1 cellular context compared by ENCODE assay signal in the genomic region with DNA sequence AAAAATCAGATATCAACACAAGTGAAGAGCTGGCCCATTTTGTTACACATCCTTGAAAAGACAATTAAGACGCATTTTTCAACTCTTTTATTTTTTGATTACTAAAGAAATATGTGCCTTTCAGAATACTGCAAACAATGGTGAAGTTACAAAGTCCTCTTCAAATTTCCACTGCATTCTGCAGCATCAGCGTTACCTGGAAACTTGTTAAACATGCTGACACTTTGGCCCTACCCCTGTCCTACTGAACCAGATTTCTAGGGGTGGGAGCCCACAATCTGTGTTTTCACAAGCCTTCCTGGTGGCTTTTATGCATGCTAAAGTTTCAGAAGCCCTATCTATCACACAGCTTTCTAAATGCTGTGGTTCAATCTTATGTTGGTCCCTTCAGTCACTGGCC.
TF ChIP-seq lines count a peak whose summit lies in the region.

No MANE protein-coding gene starts in this region.

TF ChIP-seq in HepG2, 621 proteins besides CTCF, POLR2A, EP300 and RAD21 (continues in another document):
- TF ChIP-seq, protein P1, sequence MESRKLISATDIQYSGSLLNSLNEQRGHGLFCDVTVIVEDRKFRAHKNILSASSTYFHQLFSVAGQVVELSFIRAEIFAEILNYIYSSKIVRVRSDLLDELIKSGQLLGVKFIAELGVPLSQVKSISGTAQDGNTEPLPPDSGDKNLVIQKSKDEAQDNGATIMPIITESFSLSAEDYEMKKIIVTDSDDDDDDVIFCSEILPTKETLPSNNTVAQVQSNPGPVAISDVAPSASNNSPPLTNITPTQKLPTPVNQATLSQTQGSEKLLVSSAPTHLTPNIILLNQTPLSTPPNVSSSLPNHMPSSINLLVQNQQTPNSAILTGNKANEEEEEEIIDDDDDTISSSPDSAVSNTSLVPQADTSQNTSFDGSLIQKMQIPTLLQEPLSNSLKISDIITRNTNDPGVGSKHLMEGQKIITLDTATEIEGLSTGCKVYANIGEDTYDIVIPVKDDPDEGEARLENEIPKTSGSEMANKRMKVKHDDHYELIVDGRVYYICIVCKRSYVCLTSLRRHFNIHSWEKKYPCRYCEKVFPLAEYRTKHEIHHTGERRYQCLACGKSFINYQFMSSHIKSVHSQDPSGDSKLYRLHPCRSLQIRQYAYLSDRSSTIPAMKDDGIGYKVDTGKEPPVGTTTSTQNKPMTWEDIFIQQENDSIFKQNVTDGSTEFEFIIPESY (CRISPR knock-in tag; IDR thresholded peaks at IDR 0.05) = no peak
- peak; percentile 56; the same call in 1 of the 2 replicates for TF ChIP-seq MAFG (CRISPR knock-in tag; IDR thresholded peaks at IDR 0.05)
- TF ChIP-seq ZNF451 (CRISPR knock-in tag; IDR thresholded peaks at IDR 0.05) = no peak
- no peak for TF ChIP-seq SOX6 (IDR thresholded peaks at IDR 0.05)
- TF ChIP-seq SOX6 (CRISPR knock-in tag; IDR thresholded peaks at IDR 0.05) = peak; percentile 53
- TF ChIP-seq ZNF329 (CRISPR knock-in tag; IDR thresholded peaks at IDR 0.05; ENCODE audit: low read depth) = no peak
- peak; percentile 64; the same call in 1 of the 2 replicates for TF ChIP-seq RXRB (CRISPR knock-in tag; IDR thresholded peaks at IDR 0.05; ENCODE audit: borderline replicate concordance)
- no peak for TF ChIP-seq REXO4 (CRISPR knock-in tag; IDR thresholded peaks at IDR 0.05; ENCODE audit: borderline replicate concordance)
- TF ChIP-seq FOXA3 (CRISPR knock-in tag; IDR thresholded peaks at IDR 0.05) = no peak
- TF ChIP-seq MED8 (CRISPR knock-in tag; IDR thresholded peaks at IDR 0.05; ENCODE audit: insufficient replicate concordance) = no peak
- TF ChIP-seq MAFF (IDR thresholded peaks at IDR 0.05; ENCODE audit: low read depth, low read length) = peak; percentile 96
- no peak for TF ChIP-seq ELF1 (CRISPR knock-in tag; IDR thresholded peaks at IDR 0.05)
- TF ChIP-seq GFI1 (CRISPR knock-in tag; IDR thresholded peaks at IDR 0.05; ENCODE audit: borderline replicate concordance) = 0 out of 2 replicates have a peak, but pooled peaks have one; percentile 46
- no peak for TF ChIP-seq IKZF1 (IDR thresholded peaks at IDR 0.05)
- peak; percentile 26 for TF ChIP-seq TBL1XR1 (IDR thresholded peaks at IDR 0.05; ENCODE audit: borderline replicate concordance, low read length, partially characterized antibody)
- TF ChIP-seq NR2C2 (CRISPR knock-in tag; IDR thresholded peaks at IDR 0.05; ENCODE audit: borderline replicate concordance) = no peak
- no peak for TF ChIP-seq ASH2L (IDR thresholded peaks at IDR 0.05; ENCODE audit: insufficient read length, low read depth, low read length)
- no peak for TF ChIP-seq ZNF775 (CRISPR knock-in tag; IDR thresholded peaks at IDR 0.05; ENCODE audit: borderline replicate concordance)
- no peak for TF ChIP-seq SOX13 (IDR thresholded peaks at IDR 0.05)
- TF ChIP-seq SOX13 (CRISPR knock-in tag; conservative IDR thresholded peaks at IDR 0.05 in 1 of 2, IDR thresholded peaks at IDR 0.05 in 1 of 2) = peak in 1 of 2 experiments; percentile 75; a peak in 2 of 4 replicates
- peak; percentile 56; the same call in 1 of the 2 replicates for TF ChIP-seq PPARG (CRISPR knock-in tag; conservative IDR thresholded peaks at IDR 0.05)
- peak; percentile 44 for TF ChIP-seq SAP130 (CRISPR knock-in tag; IDR thresholded peaks at IDR 0.05; ENCODE audit: low read depth)
- TF ChIP-seq, protein P2, sequence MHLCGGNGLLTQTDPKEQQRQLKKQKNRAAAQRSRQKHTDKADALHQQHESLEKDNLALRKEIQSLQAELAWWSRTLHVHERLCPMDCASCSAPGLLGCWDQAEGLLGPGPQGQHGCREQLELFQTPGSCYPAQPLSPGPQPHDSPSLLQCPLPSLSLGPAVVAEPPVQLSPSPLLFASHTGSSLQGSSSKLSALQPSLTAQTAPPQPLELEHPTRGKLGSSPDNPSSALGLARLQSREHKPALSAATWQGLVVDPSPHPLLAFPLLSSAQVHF (CRISPR knock-in tag; IDR thresholded peaks at IDR 0.05) = no peak
- TF ChIP-seq ZNF335 (CRISPR knock-in tag; IDR thresholded peaks at IDR 0.05) = no peak
- no peak for TF ChIP-seq ESRRA (CRISPR knock-in tag; IDR thresholded peaks at IDR 0.05; ENCODE audit: low read depth)
- no peak for TF ChIP-seq SMAD9 (CRISPR knock-in tag; IDR thresholded peaks at IDR 0.05)
- TF ChIP-seq, protein P3, sequence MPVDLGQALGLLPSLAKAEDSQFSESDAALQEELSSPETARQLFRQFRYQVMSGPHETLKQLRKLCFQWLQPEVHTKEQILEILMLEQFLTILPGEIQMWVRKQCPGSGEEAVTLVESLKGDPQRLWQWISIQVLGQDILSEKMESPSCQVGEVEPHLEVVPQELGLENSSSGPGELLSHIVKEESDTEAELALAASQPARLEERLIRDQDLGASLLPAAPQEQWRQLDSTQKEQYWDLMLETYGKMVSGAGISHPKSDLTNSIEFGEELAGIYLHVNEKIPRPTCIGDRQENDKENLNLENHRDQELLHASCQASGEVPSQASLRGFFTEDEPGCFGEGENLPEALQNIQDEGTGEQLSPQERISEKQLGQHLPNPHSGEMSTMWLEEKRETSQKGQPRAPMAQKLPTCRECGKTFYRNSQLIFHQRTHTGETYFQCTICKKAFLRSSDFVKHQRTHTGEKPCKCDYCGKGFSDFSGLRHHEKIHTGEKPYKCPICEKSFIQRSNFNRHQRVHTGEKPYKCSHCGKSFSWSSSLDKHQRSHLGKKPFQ (CRISPR knock-in tag; IDR thresholded peaks at IDR 0.05; ENCODE audit: insufficient replicate concordance) = no peak
- TF ChIP-seq, protein P4, sequence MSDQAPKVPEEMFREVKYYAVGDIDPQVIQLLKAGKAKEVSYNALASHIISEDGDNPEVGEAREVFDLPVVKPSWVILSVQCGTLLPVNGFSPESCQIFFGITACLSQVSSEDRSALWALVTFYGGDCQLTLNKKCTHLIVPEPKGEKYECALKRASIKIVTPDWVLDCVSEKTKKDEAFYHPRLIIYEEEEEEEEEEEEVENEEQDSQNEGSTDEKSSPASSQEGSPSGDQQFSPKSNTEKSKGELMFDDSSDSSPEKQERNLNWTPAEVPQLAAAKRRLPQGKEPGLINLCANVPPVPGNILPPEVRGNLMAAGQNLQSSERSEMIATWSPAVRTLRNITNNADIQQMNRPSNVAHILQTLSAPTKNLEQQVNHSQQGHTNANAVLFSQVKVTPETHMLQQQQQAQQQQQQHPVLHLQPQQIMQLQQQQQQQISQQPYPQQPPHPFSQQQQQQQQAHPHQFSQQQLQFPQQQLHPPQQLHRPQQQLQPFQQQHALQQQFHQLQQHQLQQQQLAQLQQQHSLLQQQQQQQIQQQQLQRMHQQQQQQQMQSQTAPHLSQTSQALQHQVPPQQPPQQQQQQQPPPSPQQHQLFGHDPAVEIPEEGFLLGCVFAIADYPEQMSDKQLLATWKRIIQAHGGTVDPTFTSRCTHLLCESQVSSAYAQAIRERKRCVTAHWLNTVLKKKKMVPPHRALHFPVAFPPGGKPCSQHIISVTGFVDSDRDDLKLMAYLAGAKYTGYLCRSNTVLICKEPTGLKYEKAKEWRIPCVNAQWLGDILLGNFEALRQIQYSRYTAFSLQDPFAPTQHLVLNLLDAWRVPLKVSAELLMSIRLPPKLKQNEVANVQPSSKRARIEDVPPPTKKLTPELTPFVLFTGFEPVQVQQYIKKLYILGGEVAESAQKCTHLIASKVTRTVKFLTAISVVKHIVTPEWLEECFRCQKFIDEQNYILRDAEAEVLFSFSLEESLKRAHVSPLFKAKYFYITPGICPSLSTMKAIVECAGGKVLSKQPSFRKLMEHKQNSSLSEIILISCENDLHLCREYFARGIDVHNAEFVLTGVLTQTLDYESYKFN (CRISPR knock-in tag; conservative IDR thresholded peaks at IDR 0.05) = peak; percentile 69
- TF ChIP-seq ISX (CRISPR knock-in tag; conservative IDR thresholded peaks at IDR 0.05) = no peak
- TF ChIP-seq, protein P5, sequence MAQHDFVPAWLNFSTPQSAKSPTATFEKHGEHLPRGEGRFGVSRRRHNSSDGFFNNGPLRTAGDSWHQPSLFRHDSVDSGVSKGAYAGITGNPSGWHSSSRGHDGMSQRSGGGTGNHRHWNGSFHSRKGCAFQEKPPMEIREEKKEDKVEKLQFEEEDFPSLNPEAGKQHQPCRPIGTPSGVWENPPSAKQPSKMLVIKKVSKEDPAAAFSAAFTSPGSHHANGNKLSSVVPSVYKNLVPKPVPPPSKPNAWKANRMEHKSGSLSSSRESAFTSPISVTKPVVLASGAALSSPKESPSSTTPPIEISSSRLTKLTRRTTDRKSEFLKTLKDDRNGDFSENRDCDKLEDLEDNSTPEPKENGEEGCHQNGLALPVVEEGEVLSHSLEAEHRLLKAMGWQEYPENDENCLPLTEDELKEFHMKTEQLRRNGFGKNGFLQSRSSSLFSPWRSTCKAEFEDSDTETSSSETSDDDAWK (CRISPR knock-in tag; IDR thresholded peaks at IDR 0.05) = no peak
- no peak for TF ChIP-seq FOXP1 (IDR thresholded peaks at IDR 0.05)
- TF ChIP-seq FOXP1 (CRISPR knock-in tag; IDR thresholded peaks at IDR 0.05) = 0 out of 2 replicates have a peak, but pooled peaks have one; percentile 13
- TF ChIP-seq MAFK (conservative IDR thresholded peaks at IDR 0.05 in 1 of 2, IDR thresholded peaks at IDR 0.05 in 1 of 2; ENCODE audit: low read length in 2 of 2) = peak; percentile 97 to 98
- TF ChIP-seq, protein P6, sequence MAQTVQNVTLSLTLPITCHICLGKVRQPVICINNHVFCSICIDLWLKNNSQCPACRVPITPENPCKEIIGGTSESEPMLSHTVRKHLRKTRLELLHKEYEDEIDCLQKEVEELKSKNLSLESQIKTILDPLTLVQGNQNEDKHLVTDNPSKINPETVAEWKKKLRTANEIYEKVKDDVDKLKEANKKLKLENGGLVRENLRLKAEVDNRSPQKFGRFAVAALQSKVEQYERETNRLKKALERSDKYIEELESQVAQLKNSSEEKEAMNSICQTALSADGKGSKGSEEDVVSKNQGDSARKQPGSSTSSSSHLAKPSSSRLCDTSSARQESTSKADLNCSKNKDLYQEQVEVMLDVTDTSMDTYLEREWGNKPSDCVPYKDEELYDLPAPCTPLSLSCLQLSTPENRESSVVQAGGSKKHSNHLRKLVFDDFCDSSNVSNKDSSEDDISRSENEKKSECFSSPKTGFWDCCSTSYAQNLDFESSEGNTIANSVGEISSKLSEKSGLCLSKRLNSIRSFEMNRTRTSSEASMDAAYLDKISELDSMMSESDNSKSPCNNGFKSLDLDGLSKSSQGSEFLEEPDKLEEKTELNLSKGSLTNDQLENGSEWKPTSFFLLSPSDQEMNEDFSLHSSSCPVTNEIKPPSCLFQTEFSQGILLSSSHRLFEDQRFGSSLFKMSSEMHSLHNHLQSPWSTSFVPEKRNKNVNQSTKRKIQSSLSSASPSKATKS (CRISPR knock-in tag; IDR thresholded peaks at IDR 0.05) = no peak
- TF ChIP-seq, protein P7, sequence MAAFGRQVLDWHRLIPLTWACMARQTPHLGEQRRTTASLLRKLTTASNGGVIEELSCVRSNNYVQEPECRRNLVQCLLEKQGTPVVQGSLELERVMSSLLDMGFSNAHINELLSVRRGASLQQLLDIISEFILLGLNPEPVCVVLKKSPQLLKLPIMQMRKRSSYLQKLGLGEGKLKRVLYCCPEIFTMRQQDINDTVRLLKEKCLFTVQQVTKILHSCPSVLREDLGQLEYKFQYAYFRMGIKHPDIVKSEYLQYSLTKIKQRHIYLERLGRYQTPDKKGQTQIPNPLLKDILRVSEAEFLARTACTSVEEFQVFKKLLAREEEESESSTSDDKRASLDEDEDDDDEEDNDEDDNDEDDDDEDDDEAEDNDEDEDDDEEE (CRISPR knock-in tag; IDR thresholded peaks at IDR 0.05) = no peak
- TF ChIP-seq DNMT1 (CRISPR knock-in tag; IDR thresholded peaks at IDR 0.05) = no peak
- peak; percentile 67; the same call in 1 of the 2 replicates for TF ChIP-seq SOX5 (CRISPR knock-in tag; IDR thresholded peaks at IDR 0.05; ENCODE audit: borderline replicate concordance)
- peak; percentile 34; the same call in 1 of the 2 replicates for TF ChIP-seq SALL1 (CRISPR knock-in tag; IDR thresholded peaks at IDR 0.05)
- TF ChIP-seq, protein P8, sequence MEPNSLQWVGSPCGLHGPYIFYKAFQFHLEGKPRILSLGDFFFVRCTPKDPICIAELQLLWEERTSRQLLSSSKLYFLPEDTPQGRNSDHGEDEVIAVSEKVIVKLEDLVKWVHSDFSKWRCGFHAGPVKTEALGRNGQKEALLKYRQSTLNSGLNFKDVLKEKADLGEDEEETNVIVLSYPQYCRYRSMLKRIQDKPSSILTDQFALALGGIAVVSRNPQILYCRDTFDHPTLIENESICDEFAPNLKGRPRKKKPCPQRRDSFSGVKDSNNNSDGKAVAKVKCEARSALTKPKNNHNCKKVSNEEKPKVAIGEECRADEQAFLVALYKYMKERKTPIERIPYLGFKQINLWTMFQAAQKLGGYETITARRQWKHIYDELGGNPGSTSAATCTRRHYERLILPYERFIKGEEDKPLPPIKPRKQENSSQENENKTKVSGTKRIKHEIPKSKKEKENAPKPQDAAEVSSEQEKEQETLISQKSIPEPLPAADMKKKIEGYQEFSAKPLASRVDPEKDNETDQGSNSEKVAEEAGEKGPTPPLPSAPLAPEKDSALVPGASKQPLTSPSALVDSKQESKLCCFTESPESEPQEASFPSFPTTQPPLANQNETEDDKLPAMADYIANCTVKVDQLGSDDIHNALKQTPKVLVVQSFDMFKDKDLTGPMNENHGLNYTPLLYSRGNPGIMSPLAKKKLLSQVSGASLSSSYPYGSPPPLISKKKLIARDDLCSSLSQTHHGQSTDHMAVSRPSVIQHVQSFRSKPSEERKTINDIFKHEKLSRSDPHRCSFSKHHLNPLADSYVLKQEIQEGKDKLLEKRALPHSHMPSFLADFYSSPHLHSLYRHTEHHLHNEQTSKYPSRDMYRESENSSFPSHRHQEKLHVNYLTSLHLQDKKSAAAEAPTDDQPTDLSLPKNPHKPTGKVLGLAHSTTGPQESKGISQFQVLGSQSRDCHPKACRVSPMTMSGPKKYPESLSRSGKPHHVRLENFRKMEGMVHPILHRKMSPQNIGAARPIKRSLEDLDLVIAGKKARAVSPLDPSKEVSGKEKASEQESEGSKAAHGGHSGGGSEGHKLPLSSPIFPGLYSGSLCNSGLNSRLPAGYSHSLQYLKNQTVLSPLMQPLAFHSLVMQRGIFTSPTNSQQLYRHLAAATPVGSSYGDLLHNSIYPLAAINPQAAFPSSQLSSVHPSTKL (CRISPR knock-in tag; IDR thresholded peaks at IDR 0.05) = peak; percentile 69; the same call in 1 of the 2 replicates
- TF ChIP-seq BCL6 (CRISPR knock-in tag; IDR thresholded peaks at IDR 0.05) = peak; percentile 66
- TF ChIP-seq, protein P9, sequence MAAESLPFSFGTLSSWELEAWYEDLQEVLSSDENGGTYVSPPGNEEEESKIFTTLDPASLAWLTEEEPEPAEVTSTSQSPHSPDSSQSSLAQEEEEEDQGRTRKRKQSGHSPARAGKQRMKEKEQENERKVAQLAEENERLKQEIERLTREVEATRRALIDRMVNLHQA (CRISPR knock-in tag; IDR thresholded peaks at IDR 0.05) = no peak
- no peak for TF ChIP-seq NONO (IDR thresholded peaks at IDR 0.05)
- TF ChIP-seq NONO (CRISPR knock-in tag; conservative IDR thresholded peaks at IDR 0.05) = no peak
- TF ChIP-seq SIN3A (IDR thresholded peaks at IDR 0.05; ENCODE audit: borderline replicate concordance, low read depth, low read length) = no peak
- peak; percentile 59 for TF ChIP-seq TEAD3 (CRISPR knock-in tag; optimal IDR thresholded peaks at IDR 0.05; ENCODE audit: borderline replicate concordance)
- no peak for TF ChIP-seq ZMYM3 (CRISPR knock-in tag; IDR thresholded peaks at IDR 0.05)
- TF ChIP-seq PRMT3 (CRISPR knock-in tag; IDR thresholded peaks at IDR 0.05; ENCODE audit: borderline replicate concordance, low read depth) = no peak
- peak; percentile 25; the same call in 1 of the 2 replicates for TF ChIP-seq GATAD2A (CRISPR knock-in tag; IDR thresholded peaks at IDR 0.05)
- TF ChIP-seq NCOA5 (CRISPR knock-in tag; IDR thresholded peaks at IDR 0.05) = no peak
- peak; percentile 73 for TF ChIP-seq RARA (CRISPR knock-in tag; IDR thresholded peaks at IDR 0.05)
- no peak for TF ChIP-seq SUZ12 (IDR thresholded peaks at IDR 0.05; ENCODE audit: low read depth, low read length)
- TF ChIP-seq CEBPB (IDR thresholded peaks at IDR 0.05; ENCODE audit: borderline replicate concordance, low read depth, low read length) = no peak
- no peak for TF ChIP-seq RNF2 (conservative IDR thresholded peaks at IDR 0.05; ENCODE audit: low read depth)
- TF ChIP-seq TP53 (CRISPR knock-in tag; conservative IDR thresholded peaks at IDR 0.05) = no peak
